ENCODE assay signal across 8 cellular contexts in the genomic region with DNA sequence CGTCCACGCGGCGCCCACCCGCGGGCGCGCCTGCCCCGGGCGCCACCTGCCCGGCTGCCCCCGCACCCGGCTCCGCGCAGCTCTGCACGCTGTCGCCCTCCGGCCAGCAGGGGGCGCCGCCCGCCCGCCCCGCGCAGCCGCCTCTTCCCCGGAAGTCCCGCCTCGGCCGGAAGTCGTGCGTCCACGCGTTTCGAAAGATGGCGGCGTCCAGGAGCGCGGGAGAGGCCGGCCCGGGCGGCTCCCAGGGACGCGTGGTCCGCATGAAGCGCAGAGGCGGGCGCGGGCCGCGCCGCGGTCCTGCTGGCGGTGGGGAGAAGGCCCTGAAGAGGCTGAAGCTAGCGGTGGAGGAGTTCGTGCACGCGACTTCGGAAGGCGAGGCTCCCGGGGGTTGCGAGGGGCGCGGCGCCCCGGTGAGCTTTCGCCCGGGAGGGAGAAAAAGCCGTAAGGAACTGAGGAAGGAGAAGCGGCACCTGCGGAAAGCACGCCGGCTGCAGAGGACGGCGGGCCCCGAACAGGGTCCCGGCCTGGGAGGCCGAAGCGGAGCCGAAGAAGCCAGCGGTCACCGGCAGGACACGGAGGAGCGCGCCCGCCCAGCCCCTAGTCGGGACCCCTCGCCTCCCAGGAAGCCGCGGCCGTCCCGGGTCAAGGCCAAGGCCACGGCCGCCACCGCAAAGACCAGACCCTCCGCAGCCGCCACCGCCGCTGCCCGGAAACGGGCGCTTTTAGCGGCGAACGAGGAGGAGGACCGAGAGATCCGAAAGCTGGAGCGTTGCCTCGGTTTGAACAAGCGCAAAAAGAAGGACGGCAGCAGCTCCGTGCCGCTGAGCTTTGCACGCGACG. TPM values are rescaled to one million over a fixed set of nuclear protein-coding genes. Genes with fewer than 3 reads are reported as not detected.
DNase-seq lines count a peak whose midpoint lies in the region; ATAC-seq and TF ChIP-seq lines count a peak whose summit lies in the region.

A gene with protein sequence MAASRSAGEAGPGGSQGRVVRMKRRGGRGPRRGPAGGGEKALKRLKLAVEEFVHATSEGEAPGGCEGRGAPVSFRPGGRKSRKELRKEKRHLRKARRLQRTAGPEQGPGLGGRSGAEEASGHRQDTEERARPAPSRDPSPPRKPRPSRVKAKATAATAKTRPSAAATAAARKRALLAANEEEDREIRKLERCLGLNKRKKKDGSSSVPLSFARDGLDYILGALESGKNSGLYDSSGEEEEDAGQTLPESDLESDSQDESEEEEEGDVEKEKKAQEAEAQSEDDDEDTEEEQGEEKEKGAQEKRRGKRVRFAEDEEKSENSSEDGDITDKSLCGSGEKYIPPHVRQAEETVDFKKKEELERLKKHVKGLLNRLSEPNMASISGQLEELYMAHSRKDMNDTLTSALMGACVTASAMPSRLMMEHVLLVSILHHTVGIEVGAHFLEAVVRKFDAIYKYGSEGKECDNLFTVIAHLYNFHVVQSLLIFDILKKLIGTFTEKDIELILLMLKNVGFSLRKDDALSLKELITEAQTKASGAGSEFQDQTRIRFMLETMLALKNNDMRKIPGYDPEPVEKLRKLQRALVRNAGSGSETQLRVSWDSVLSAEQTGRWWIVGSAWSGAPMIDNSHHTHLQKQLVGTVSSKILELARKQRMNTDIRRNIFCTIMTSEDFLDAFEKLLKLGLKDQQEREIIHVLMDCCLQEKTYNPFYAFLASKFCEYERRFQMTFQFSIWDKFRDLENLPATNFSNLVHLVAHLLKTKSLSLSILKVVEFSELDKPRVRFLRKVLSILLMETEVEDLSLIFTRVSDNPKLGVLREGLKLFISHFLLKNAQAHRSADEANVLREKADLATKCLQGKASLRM (plus strand): TSS at position 172 of the 840 bp plus-strand sequence. CDS start 26 bp downstream, at position 198.

- peak within 1 kb of the TSS; percentile 84 for H3K27ac Mint-ChIP-seq in activated CD4-positive, alpha-beta T cell treated with anti-CD3 and anti-CD28 coated beads for 36 hours

- DNase-seq in BJ (ENCODE audit: low read depth) (no peak), NCI-H446 (lab: John Stamatoyannopoulos, UW) (peak; percentile 72 to 87), colonic mucosa (peak; percentile 90), left lung (peak; percentile 89 to 98)
- DNase-seq in activated CD4-positive, alpha-beta T cell treated with anti-CD3 and anti-CD28 coated beads for 36 hours: peak; percentile 95
- DNase-seq in stimulated activated CD4-positive, alpha-beta T cell treated with anti-CD3 and anti-CD28 coated beads, Interleukin-2, amount 100 ng/mL, for 4 hours (ENCODE audit: low read depth): peak; percentile 87

- intact Hi-C loops in activated CD4-positive, alpha-beta T cell treated with anti-CD3 and anti-CD28 coated beads for 36 hours (cut with DNase I, micrococcal nuclease): loop anchor here (1.0 to 10.0 kb wide), 13 partner anchors 25 to 1305 kb away; a partner anchor contains a TSS
- intact Hi-C loops in colonic mucosa (cut with DNase I) (no loop called here), left lung (cut with DNase I) (no loop called here)

- H3K36me3 ChIP-seq in BJ (ENCODE audit: control insufficient read depth, insufficient read depth, low read length) (peaks cover 12% of the 10 kb centered on the region), colonic mucosa (peaks cover 2% of the 10 kb centered on the region), left lung (peaks cover 0 to 25% of the 10 kb centered on the region in 2 donors)

- H3K9me3 ChIP-seq in colonic mucosa: no peaks in the 10 kb centered on the region
- H3K9me3 ChIP-seq in left lung: no peaks in the 10 kb centered on the region

- POLR2A ChIA-PET in BJ (lab: Charles Lee): no interaction called here
- POLR2A ChIA-PET in activated CD4-positive, alpha-beta T cell treated with anti-CD3 and anti-CD28 coated beads for 36 hours (lab: Charles Lee): interaction anchor here (0.5 to 1.3 kb wide), 6 partner anchors 16 to 389 kb away, joined by 3 to 11 read pairs (median 5); a partner anchor contains a TSS

- H3K9me3 Mint-ChIP-seq in activated CD4-positive, alpha-beta T cell treated with anti-CD3 and anti-CD28 coated beads for 36 hours (ENCODE audit: low read depth): no peaks in the 10 kb centered on the region

- peak; percentile 93 for ATAC-seq in GM19025 (IDR thresholded peaks at IDR 0.05; ENCODE audit: low read depth, unreplicated experiment)
- peak; percentile 93 for ATAC-seq in HG03196 (IDR thresholded peaks at IDR 0.05; ENCODE audit: unreplicated experiment)
- ATAC-seq in activated CD4-positive, alpha-beta T cell treated with anti-CD3 and anti-CD28 coated beads for 36 hours: peak; percentile 92
- ATAC-seq in left lung: peak; percentile 98

- H3K9ac ChIP-seq in colonic mucosa (ENCODE audit: low read depth in 2 of 2, low read length in 2 of 2): peak within 1 kb of the TSS; percentile 75 to 83

- CTCF ChIA-PET in BJ (lab: Yijun Ruan, JAX): interaction anchor here (0.6 to 2.2 kb wide), 12 partner anchors 8 to 389 kb away, joined by 3 to 9 read pairs (median 4); a partner anchor contains a TSS
- CTCF ChIA-PET in activated CD4-positive, alpha-beta T cell treated with anti-CD3 and anti-CD28 coated beads for 36 hours (lab: Charles Lee): interaction anchor here (0.6 to 3.6 kb wide), 8 partner anchors 8 to 389 kb away, joined by 3 to 14 read pairs (median 4); a partner anchor contains a TSS

- peaks cover 39% of the 10 kb centered on the region for H3K36me3 Mint-ChIP-seq in activated CD4-positive, alpha-beta T cell treated with anti-CD3 and anti-CD28 coated beads for 36 hours (ENCODE audit: low read depth)

- TF ChIP-seq CTCF in BJ (IDR thresholded peaks at IDR 0.05; ENCODE audit: insufficient read depth, low read depth, low read length) (peak; percentile 37; the same call in 1 of the 2 replicates), colonic mucosa (IDR thresholded peaks at IDR 0.05) (peak; percentile 60), left lung (IDR thresholded peaks at IDR 0.05) (peak; percentile 68 to 81)

- peaks cover 4% of the 10 kb centered on the region; the same call in 1 of the 2 replicates for H3K27me3 ChIP-seq in BJ (ENCODE audit: control insufficient read depth, insufficient read depth, low read length)
- no peaks in the 10 kb centered on the region for H3K27me3 ChIP-seq in colonic mucosa
- peaks cover 0 to 10% of the 10 kb centered on the region in 2 donors for H3K27me3 ChIP-seq in left lung

- H3K4me1 Mint-ChIP-seq in activated CD4-positive, alpha-beta T cell treated with anti-CD3 and anti-CD28 coated beads for 36 hours: peaks cover 26% of the 10 kb centered on the region

- H3K4me1 ChIP-seq in colonic mucosa: peaks cover 8% of the 10 kb centered on the region
- H3K4me1 ChIP-seq in left lung: peaks cover 9 to 25% of the 10 kb centered on the region in 2 donors

- H3K4me3 ChIP-seq in BJ (ENCODE audit: low read depth, low read length) (peak within 1 kb of the TSS; percentile 75), colonic mucosa (peak within 1 kb of the TSS; percentile 99), left lung (peak within 1 kb of the TSS; percentile 85 to 100)

- H3K4me3 Mint-ChIP-seq in activated CD4-positive, alpha-beta T cell treated with anti-CD3 and anti-CD28 coated beads for 36 hours: peak within 1 kb of the TSS; percentile 94

- H3K27ac ChIP-seq in colonic mucosa: no peak within 1 kb of the TSS
- H3K27ac ChIP-seq in left lung: peak within 1 kb of the TSS; percentile 26 to 74

- peaks cover 5% of the 10 kb centered on the region for H3K27me3 Mint-ChIP-seq in activated CD4-positive, alpha-beta T cell treated with anti-CD3 and anti-CD28 coated beads for 36 hours

RNA-seq across cellular contexts. Expression of the gene that starts here (rescaled TPM):
- polyA plus RNA-seq in BJ (2011; rRNA removed): 8.0 and 9.5 TPM in 2 replicates
- 10.4 and 12.5 TPM in 2 replicates for polyA minus RNA-seq in BJ (2011; rRNA and poly(A)+ RNA removed)
- 10 to 100 TPM; 27.3 to 32.1 TPM for total RNA-seq in activated CD4-positive, alpha-beta T cell treated with anti-CD3 and anti-CD28 coated beads for 36 hours
- total RNA-seq in colonic mucosa (10 to 100 TPM; 12.7 to 21.4 TPM), left lung (10 to 100 TPM; 14.3 to 26.0 TPM)

Comparison
In these comparisons a context has a peak if more than half of its experiments do, and no peak if none do; other contexts are left out.
1. intact Hi-C loops: an anchor here in activated CD4-positive, alpha-beta T cell treated with anti-CD3 and anti-CD28 coated beads for 36 hours (1.0 to 10.0 kb wide); none called in colonic mucosa and left lung.